1 cellular context compared by ENCODE assay signal in genomic region chr9:112374232-112374631, GRCh38.
TF ChIP-seq lines count a peak whose summit lies in the region.
"Not testable (repeated sequence)": the region's sequence is repeated elsewhere in the genome, so short reads cannot be mapped to it uniquely, and the experiment has no call there.

No MANE protein-coding gene starts in this region.

TF ChIP-seq in HepG2, 621 proteins besides CTCF, POLR2A, EP300 and RAD21 (continued from another document and continues in another):
- TF ChIP-seq ZNF124 (CRISPR knock-in tag; IDR thresholded peaks at IDR 0.05) (0 out of 2 replicates have a peak, but pooled peaks have one; percentile 37), TEAD3 (CRISPR knock-in tag; optimal IDR thresholded peaks at IDR 0.05; ENCODE audit: borderline replicate concordance) (peak; percentile 86), ZNF280D (CRISPR knock-in tag; IDR thresholded peaks at IDR 0.05) (0 out of 2 replicates have a peak, but pooled peaks have one; percentile 12), ZNF12 (CRISPR knock-in tag; IDR thresholded peaks at IDR 0.05) (peak; percentile 69; the same call in 1 of the 2 replicates), PPARG (CRISPR knock-in tag; conservative IDR thresholded peaks at IDR 0.05) (peak; percentile 90), SALL1 (CRISPR knock-in tag; IDR thresholded peaks at IDR 0.05) (peak; percentile 50; the same call in 1 of the 2 replicates), RERE (CRISPR knock-in tag; IDR thresholded peaks at IDR 0.05; ENCODE audit: low read depth) (0 out of 2 replicates have a peak, but pooled peaks have one; percentile 53), ZNF644 (CRISPR knock-in tag; IDR thresholded peaks at IDR 0.05; ENCODE audit: low read depth) (peak; percentile 88), GATAD1 (CRISPR knock-in tag; IDR thresholded peaks at IDR 0.05) (0 out of 2 replicates have a peak, but pooled peaks have one; percentile 24), POGZ (CRISPR knock-in tag; IDR thresholded peaks at IDR 0.05) (peak; percentile 91), MED13 (CRISPR knock-in tag; IDR thresholded peaks at IDR 0.05) (peak; percentile 41; the same call in 1 of the 2 replicates), LCORL (CRISPR knock-in tag; IDR thresholded peaks at IDR 0.05) (0 out of 2 replicates have a peak, but pooled peaks have one; percentile 21), ZNF574 (CRISPR knock-in tag; IDR thresholded peaks at IDR 0.05) (0 out of 2 replicates have a peak, but pooled peaks have one; percentile 41), ARID4A (CRISPR knock-in tag; IDR thresholded peaks at IDR 0.05; ENCODE audit: borderline replicate concordance) (peak; percentile 30; the same call in 1 of the 2 replicates), FOXA1 (CRISPR knock-in tag; IDR thresholded peaks at IDR 0.05) (peak; percentile 71), GFI1 (CRISPR knock-in tag; IDR thresholded peaks at IDR 0.05; ENCODE audit: borderline replicate concordance) (peak; percentile 84), ZNF543 (CRISPR knock-in tag; IDR thresholded peaks at IDR 0.05) (peak; percentile 73; the same call in 1 of the 2 replicates), ARID3A (IDR thresholded peaks at IDR 0.05; ENCODE audit: low read depth, low read length) (peak; percentile 65; the same call in 1 of the 2 replicates), ZFX (CRISPR knock-in tag; IDR thresholded peaks at IDR 0.05; ENCODE audit: low read depth) (peak; percentile 64; the same call in 1 of the 2 replicates), MED1 (CRISPR knock-in tag; IDR thresholded peaks at IDR 0.05) (peak; percentile 89), ARNTL (CRISPR knock-in tag; IDR thresholded peaks at IDR 0.05) (0 out of 2 replicates have a peak, but pooled peaks have one; percentile 43), HDAC2 (CRISPR knock-in tag; IDR thresholded peaks at IDR 0.05) (peak; percentile 88), ZSCAN29 (CRISPR knock-in tag; conservative IDR thresholded peaks at IDR 0.05) (peak; percentile 59; the same call in 1 of the 2 replicates), NONO (CRISPR knock-in tag; conservative IDR thresholded peaks at IDR 0.05) (peak; percentile 59), NCOR1 (IDR thresholded peaks at IDR 0.05; ENCODE audit: borderline replicate concordance, low read length) (peak; percentile 45; the same call in 1 of the 2 replicates), FOXP1 (IDR thresholded peaks at IDR 0.05) (0 out of 2 replicates have a peak, but pooled peaks have one; percentile 31), FOXP1 (CRISPR knock-in tag; IDR thresholded peaks at IDR 0.05) (peak; percentile 63), PITX1 (CRISPR knock-in tag; IDR thresholded peaks at IDR 0.05) (peak; percentile 92), ELF3 (CRISPR knock-in tag; IDR thresholded peaks at IDR 0.05) (peak; percentile 87), TBX2 (CRISPR knock-in tag; IDR thresholded peaks at IDR 0.05; ENCODE audit: borderline replicate concordance) (peak; percentile 93), PATZ1 (CRISPR knock-in tag; IDR thresholded peaks at IDR 0.05) (peak; percentile 53; the same call in 1 of the 2 replicates), ZKSCAN8 (CRISPR knock-in tag; IDR thresholded peaks at IDR 0.05; ENCODE audit: borderline replicate concordance) (peak; percentile 70; the same call in 1 of the 2 replicates), SOX5 (CRISPR knock-in tag; IDR thresholded peaks at IDR 0.05; ENCODE audit: borderline replicate concordance) (peak; percentile 85), TBX3 (IDR thresholded peaks at IDR 0.05; ENCODE audit: borderline replicate concordance) (peak; percentile 78), DPF2 (CRISPR knock-in tag; IDR thresholded peaks at IDR 0.05; ENCODE audit: borderline replicate concordance, low read depth) (peak; percentile 73; the same call in 1 of the 2 replicates), DRAP1 (CRISPR knock-in tag; IDR thresholded peaks at IDR 0.05) (peak; percentile 59; the same call in 1 of the 2 replicates)
- not testable (repeated sequence) for TF ChIP-seq LCORL, FOXA1, NONO (IDR thresholded peaks at IDR 0.05)
